In the genomic region with DNA sequence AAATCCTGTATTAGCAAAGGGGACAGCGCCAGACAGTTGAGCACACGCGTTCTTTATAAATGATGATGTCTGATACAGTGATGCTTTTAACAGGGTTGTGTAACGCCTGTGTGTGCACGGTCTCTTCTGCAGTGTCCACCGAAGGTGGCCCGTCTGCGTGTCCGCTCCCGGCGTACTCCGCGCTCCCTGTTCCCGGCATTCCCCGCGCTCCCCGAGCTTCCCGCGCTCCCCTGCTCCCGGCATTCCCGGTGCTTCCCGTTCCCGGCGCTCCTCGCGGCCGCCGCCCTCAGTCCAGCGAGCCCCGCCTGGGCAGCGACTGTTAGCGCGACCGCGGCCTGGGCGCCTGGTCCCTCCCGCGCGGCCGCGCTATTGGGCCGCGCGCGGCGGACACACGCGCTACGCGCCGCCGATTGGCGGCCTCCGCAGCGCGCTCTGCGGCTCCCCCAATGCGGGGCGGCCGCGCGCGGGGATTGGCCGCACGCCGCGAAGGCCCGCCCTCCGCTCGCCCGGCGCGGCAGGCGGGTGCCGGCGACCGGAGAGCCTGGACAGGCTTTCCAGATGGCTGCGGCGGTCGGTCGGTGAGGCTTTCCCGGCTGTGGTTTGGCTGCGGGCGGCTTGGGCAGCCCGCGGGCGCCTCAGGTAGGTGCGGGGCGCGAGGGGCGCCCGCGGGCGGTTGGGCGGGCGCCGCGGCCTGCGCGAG, we compare ENCODE assay signal across 1 cellular context.
TF ChIP-seq lines count a peak whose summit lies in the region.

A gene (plus strand): TSS at position 497 of the 700 bp plus-strand sequence. CDS start 5,723 bp downstream, outside the sequence.

TF ChIP-seq in HEK293, 187 proteins besides CTCF, POLR2A, EP300 and RAD21 (continued from another document and continues in another):
- TF ChIP-seq, protein P1, sequence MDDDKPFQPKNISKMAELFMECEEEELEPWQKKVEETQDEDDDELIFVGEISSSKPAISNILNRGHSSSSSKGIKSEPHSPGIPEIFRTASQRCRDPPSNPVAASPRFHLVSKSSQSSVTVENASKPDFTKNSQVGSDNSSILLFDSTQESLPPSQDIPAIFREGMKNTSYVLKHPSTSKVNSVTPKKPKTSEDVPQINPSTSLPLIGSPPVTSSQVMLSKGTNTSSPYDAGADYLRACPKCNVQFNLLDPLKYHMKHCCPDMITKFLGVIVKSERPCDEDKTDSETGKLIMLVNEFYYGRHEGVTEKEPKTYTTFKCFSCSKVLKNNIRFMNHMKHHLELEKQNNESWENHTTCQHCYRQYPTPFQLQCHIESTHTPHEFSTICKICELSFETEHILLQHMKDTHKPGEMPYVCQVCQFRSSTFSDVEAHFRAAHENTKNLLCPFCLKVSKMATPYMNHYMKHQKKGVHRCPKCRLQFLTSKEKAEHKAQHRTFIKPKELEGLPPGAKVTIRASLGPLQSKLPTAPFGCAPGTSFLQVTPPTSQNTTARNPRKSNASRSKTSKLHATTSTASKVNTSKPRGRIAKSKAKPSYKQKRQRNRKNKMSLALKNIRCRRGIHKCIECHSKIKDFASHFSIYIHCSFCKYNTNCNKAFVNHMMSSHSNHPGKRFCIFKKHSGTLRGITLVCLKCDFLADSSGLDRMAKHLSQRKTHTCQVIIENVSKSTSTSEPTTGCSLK (tag by site-specific recombination; IDR thresholded peaks at IDR 0.05) = no peak
- TF ChIP-seq, protein P2, sequence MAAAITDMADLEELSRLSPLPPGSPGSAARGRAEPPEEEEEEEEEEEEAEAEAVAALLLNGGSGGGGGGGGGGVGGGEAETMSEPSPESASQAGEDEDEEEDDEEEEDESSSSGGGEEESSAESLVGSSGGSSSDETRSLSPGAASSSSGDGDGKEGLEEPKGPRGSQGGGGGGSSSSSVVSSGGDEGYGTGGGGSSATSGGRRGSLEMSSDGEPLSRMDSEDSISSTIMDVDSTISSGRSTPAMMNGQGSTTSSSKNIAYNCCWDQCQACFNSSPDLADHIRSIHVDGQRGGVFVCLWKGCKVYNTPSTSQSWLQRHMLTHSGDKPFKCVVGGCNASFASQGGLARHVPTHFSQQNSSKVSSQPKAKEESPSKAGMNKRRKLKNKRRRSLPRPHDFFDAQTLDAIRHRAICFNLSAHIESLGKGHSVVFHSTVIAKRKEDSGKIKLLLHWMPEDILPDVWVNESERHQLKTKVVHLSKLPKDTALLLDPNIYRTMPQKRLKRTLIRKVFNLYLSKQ (tag by site-specific recombination; IDR thresholded peaks at IDR 0.05; ENCODE audit: borderline replicate concordance) = no peak
- TF ChIP-seq WT1 (tag by site-specific recombination; IDR thresholded peaks at IDR 0.05) (peak; percentile 51), ZNF324 (tag by site-specific recombination; IDR thresholded peaks at IDR 0.05) (peak; percentile 85; the same call in 1 of the 2 replicates), ZNF394 (tag by site-specific recombination; IDR thresholded peaks at IDR 0.05; ENCODE audit: borderline replicate concordance) (peak; percentile 43; the same call in 1 of the 2 replicates), ZNF837 (tag by site-specific recombination; IDR thresholded peaks at IDR 0.05) (no peak), ZNF391 (tag by site-specific recombination; IDR thresholded peaks at IDR 0.05; ENCODE audit: borderline replicate concordance, low read depth) (peak; percentile 76; the same call in 1 of the 2 replicates), ZXDB (tag by site-specific recombination; IDR thresholded peaks at IDR 0.05) (peak; percentile 93), ZNF221 (tag by site-specific recombination; IDR thresholded peaks at IDR 0.05; ENCODE audit: borderline replicate concordance) (peak; percentile 26; the same call in 1 of the 2 replicates), ZNF560 (tag by site-specific recombination; IDR thresholded peaks at IDR 0.05; ENCODE audit: borderline replicate concordance) (no peak), ZNF133 (tag by site-specific recombination; IDR thresholded peaks at IDR 0.05) (no peak), ZNF76 (tag by site-specific recombination; IDR thresholded peaks at IDR 0.05; ENCODE audit: borderline replicate concordance, low read depth) (peak; percentile 100), KLF10 (tag by site-specific recombination; IDR thresholded peaks at IDR 0.05) (peak; percentile 49; the same call in 1 of the 2 replicates), ZNF146 (tag by site-specific recombination; IDR thresholded peaks at IDR 0.05) (no peak), ZBTB20 (tag by site-specific recombination; IDR thresholded peaks at IDR 0.05) (peak; percentile 70; the same call in 1 of the 2 replicates), ZNF623 (tag by site-specific recombination; IDR thresholded peaks at IDR 0.05) (no peak), KLF16 (tag by site-specific recombination; IDR thresholded peaks at IDR 0.05) (peak; percentile 46), ZNF184 (tag by site-specific recombination; IDR thresholded peaks at IDR 0.05) (0 out of 2 replicates have a peak, but pooled peaks have one; percentile 41), OVOL3 (tag by site-specific recombination; IDR thresholded peaks at IDR 0.05) (0 out of 2 replicates have a peak, but pooled peaks have one; percentile 36), ZSCAN30 (tag by site-specific recombination; IDR thresholded peaks at IDR 0.05) (peak; percentile 78), GLI4 (tag by site-specific recombination; IDR thresholded peaks at IDR 0.05) (no peak), ZNF302 (tag by site-specific recombination; IDR thresholded peaks at IDR 0.05; ENCODE audit: low read depth) (no peak), SP3 (tag by site-specific recombination; IDR thresholded peaks at IDR 0.05) (peak; percentile 38), GFI1B (tag by site-specific recombination; IDR thresholded peaks at IDR 0.05) (no peak), ZBTB48 (tag by site-specific recombination; IDR thresholded peaks at IDR 0.05) (0 out of 2 replicates have a peak, but pooled peaks have one; percentile 17), SP2 (tag by site-specific recombination; IDR thresholded peaks at IDR 0.05) (peak; percentile 72), TRIM28 (IDR thresholded peaks at IDR 0.05; ENCODE audit: borderline replicate concordance, low read length) (no peak), ZNF140 (tag by site-specific recombination; IDR thresholded peaks at IDR 0.05) (no peak), ZNF830 (tag by site-specific recombination; IDR thresholded peaks at IDR 0.05; ENCODE audit: low read depth) (no peak)
- TF ChIP-seq, protein P3, sequence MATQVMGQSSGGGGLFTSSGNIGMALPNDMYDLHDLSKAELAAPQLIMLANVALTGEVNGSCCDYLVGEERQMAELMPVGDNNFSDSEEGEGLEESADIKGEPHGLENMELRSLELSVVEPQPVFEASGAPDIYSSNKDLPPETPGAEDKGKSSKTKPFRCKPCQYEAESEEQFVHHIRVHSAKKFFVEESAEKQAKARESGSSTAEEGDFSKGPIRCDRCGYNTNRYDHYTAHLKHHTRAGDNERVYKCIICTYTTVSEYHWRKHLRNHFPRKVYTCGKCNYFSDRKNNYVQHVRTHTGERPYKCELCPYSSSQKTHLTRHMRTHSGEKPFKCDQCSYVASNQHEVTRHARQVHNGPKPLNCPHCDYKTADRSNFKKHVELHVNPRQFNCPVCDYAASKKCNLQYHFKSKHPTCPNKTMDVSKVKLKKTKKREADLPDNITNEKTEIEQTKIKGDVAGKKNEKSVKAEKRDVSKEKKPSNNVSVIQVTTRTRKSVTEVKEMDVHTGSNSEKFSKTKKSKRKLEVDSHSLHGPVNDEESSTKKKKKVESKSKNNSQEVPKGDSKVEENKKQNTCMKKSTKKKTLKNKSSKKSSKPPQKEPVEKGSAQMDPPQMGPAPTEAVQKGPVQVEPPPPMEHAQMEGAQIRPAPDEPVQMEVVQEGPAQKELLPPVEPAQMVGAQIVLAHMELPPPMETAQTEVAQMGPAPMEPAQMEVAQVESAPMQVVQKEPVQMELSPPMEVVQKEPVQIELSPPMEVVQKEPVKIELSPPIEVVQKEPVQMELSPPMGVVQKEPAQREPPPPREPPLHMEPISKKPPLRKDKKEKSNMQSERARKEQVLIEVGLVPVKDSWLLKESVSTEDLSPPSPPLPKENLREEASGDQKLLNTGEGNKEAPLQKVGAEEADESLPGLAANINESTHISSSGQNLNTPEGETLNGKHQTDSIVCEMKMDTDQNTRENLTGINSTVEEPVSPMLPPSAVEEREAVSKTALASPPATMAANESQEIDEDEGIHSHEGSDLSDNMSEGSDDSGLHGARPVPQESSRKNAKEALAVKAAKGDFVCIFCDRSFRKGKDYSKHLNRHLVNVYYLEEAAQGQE (tag by site-specific recombination; IDR thresholded peaks at IDR 0.05) = peak; percentile 33; the same call in 1 of the 2 replicates
- TF ChIP-seq, protein P4, sequence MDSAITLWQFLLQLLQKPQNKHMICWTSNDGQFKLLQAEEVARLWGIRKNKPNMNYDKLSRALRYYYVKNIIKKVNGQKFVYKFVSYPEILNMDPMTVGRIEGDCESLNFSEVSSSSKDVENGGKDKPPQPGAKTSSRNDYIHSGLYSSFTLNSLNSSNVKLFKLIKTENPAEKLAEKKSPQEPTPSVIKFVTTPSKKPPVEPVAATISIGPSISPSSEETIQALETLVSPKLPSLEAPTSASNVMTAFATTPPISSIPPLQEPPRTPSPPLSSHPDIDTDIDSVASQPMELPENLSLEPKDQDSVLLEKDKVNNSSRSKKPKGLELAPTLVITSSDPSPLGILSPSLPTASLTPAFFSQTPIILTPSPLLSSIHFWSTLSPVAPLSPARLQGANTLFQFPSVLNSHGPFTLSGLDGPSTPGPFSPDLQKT (IDR thresholded peaks at IDR 0.05; ENCODE audit: borderline replicate concordance, low read depth, low read length) = no peak; the same call in 1 of the 2 replicates
- TF ChIP-seq, protein P5, sequence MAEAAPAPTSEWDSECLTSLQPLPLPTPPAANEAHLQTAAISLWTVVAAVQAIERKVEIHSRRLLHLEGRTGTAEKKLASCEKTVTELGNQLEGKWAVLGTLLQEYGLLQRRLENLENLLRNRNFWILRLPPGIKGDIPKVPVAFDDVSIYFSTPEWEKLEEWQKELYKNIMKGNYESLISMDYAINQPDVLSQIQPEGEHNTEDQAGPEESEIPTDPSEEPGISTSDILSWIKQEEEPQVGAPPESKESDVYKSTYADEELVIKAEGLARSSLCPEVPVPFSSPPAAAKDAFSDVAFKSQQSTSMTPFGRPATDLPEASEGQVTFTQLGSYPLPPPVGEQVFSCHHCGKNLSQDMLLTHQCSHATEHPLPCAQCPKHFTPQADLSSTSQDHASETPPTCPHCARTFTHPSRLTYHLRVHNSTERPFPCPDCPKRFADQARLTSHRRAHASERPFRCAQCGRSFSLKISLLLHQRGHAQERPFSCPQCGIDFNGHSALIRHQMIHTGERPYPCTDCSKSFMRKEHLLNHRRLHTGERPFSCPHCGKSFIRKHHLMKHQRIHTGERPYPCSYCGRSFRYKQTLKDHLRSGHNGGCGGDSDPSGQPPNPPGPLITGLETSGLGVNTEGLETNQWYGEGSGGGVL (tag by site-specific recombination; IDR thresholded peaks at IDR 0.05) = peak; percentile 35; the same call in 1 of the 2 replicates
- TF ChIP-seq, protein P6, sequence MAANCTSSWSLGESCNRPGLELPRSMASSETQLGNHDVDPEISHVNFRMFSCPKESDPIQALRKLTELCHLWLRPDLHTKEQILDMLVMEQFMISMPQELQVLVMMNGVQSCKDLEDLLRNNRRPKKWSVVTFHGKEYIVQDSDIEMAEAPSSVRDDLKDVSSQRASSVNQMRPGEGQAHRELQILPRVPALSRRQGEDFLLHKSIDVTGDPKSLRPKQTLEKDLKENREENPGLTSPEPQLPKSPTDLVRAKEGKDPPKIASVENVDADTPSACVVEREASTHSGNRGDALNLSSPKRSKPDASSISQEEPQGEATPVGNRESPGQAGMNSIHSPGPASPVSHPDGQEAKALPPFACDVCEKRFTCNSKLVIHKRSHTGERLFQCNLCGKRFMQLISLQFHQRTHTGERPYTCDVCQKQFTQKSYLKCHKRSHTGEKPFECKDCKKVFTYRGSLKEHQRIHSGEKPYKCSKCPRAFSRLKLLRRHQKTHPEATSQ (tag by site-specific recombination; IDR thresholded peaks at IDR 0.05) = peak; percentile 71; the same call in 1 of the 2 replicates
- TF ChIP-seq, protein P7, sequence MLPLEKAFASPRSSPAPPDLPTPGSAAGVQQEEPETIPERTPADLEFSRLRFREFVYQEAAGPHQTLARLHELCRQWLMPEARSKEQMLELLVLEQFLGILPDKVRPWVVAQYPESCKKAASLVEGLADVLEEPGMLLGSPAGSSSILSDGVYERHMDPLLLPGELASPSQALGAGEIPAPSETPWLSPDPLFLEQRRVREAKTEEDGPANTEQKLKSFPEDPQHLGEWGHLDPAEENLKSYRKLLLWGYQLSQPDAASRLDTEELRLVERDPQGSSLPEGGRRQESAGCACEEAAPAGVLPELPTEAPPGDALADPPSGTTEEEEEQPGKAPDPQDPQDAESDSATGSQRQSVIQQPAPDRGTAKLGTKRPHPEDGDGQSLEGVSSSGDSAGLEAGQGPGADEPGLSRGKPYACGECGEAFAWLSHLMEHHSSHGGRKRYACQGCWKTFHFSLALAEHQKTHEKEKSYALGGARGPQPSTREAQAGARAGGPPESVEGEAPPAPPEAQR (tag by site-specific recombination; IDR thresholded peaks at IDR 0.05) = no peak
- TF ChIP-seq, protein P8, sequence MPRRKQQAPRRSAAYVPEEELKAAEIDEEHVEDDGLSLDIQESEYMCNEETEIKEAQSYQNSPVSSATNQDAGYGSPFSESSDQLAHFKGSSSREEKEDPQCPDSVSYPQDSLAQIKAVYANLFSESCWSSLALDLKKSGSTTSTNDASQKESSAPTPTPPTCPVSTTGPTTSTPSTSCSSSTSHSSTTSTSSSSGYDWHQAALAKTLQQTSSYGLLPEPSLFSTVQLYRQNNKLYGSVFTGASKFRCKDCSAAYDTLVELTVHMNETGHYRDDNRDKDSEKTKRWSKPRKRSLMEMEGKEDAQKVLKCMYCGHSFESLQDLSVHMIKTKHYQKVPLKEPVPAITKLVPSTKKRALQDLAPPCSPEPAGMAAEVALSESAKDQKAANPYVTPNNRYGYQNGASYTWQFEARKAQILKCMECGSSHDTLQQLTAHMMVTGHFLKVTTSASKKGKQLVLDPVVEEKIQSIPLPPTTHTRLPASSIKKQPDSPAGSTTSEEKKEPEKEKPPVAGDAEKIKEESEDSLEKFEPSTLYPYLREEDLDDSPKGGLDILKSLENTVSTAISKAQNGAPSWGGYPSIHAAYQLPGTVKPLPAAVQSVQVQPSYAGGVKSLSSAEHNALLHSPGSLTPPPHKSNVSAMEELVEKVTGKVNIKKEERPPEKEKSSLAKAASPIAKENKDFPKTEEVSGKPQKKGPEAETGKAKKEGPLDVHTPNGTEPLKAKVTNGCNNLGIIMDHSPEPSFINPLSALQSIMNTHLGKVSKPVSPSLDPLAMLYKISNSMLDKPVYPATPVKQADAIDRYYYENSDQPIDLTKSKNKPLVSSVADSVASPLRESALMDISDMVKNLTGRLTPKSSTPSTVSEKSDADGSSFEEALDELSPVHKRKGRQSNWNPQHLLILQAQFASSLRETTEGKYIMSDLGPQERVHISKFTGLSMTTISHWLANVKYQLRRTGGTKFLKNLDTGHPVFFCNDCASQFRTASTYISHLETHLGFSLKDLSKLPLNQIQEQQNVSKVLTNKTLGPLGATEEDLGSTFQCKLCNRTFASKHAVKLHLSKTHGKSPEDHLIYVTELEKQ (tag by site-specific recombination; IDR thresholded peaks at IDR 0.05; ENCODE audit: borderline replicate concordance) = no peak
- TF ChIP-seq, protein P9, sequence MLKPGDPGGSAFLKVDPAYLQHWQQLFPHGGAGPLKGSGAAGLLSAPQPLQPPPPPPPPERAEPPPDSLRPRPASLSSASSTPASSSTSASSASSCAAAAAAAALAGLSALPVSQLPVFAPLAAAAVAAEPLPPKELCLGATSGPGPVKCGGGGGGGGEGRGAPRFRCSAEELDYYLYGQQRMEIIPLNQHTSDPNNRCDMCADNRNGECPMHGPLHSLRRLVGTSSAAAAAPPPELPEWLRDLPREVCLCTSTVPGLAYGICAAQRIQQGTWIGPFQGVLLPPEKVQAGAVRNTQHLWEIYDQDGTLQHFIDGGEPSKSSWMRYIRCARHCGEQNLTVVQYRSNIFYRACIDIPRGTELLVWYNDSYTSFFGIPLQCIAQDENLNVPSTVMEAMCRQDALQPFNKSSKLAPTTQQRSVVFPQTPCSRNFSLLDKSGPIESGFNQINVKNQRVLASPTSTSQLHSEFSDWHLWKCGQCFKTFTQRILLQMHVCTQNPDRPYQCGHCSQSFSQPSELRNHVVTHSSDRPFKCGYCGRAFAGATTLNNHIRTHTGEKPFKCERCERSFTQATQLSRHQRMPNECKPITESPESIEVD (tag by site-specific recombination; IDR thresholded peaks at IDR 0.05) = no peak
